Comparison of ENCODE assay signal across 8 cellular contexts in the genomic region with DNA sequence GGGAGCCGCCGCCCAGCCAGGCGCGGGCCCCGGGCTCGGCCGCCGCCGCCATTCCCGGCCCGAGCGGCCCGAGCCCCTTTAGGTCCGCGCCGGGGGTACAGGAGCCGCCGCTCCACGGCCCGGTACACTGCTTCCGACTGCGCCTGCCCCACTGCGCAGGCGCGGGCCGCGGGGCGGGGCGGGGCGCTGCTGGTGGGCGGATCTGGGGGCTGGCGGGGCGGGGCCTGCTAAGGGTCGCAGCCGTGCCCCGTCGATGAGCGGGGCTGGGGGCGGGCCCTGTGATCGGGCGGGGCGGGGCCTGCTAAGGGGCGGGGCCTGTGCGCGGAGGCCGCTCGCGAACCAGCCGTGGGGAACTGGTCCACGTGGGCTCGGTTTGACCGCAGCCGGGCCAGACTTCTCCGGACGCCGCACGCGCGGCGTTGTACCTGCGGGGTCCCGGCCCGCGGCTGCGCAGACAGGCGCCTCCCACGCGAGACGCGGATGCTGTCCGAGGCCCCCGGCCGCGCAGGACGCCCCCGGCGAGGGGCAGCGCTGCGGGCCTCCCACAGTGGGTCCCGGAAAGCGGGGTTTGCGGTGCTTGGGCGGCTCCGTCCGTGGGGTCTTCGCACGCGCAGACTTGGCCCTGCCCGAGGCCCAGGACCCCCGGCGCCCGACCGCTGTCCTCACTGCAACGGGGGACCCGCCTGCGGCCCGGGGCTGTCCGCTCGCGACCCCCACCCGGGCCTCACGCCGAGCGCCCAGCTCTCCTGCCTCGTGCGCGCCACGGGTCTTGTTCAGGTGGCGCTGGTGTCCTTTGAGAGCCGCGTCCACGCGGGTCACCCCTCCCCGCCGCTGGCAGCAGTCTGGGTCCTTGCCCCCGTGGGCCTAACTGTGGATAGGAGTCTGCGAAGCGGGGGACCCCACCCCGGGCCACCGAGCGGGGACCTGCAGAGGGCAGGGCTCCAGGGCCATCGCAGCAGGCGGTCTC. TPM values are rescaled to one million over a fixed set of nuclear protein-coding genes. Genes with fewer than 3 reads are reported as not detected.
DNase-seq lines count a peak whose midpoint lies in the region; ATAC-seq, FAIRE-seq and TF ChIP-seq lines count a peak whose summit lies in the region.

Gene DGKQ (minus strand): TSS at position 139 of the 967 bp plus-strand sequence. CDS start 87 bp downstream, at position 52.

- TF ChIP-seq POLR2A in vagina (IDR thresholded peaks at IDR 0.05) = no peak

- FAIRE-seq in D721Med (lab: Jason Lieb, UNC) = no peak

- peak; percentile 50 for ATAC-seq in GM21717 (IDR thresholded peaks at IDR 0.05; ENCODE audit: unreplicated experiment)

- intact Hi-C loops in ascending aorta (cut with DNase I) (loop anchor here (1.0 kb wide), 3 partner anchors 36 to 192 kb away; partner anchors contain the start of genes GAK and TMEM175), vagina (cut with DNase I) (no loop called here)

- H3K9me3 ChIP-seq in ascending aorta (no peaks in the 10 kb centered on the region), vagina (no peaks in the 10 kb centered on the region)

- H3K27me3 ChIP-seq in ascending aorta (no peaks in the 10 kb centered on the region), vagina (no peaks in the 10 kb centered on the region)

- TF ChIP-seq CTCF in D721Med (IDR thresholded peaks at IDR 0.05; ENCODE audit: insufficient read depth, missing control alignments) (no peak), ascending aorta (IDR thresholded peaks at IDR 0.05) (no peak), vagina (IDR thresholded peaks at IDR 0.05) (no peak)

- H3K27ac ChIP-seq in ascending aorta = no peak within 1 kb of the TSS
- H3K27ac ChIP-seq in vagina = no peak within 1 kb of the TSS

- H3K36me3 ChIP-seq in ascending aorta (no peaks in the 10 kb centered on the region), vagina (no peaks in the 10 kb centered on the region)

- DNase-seq in D721Med (ENCODE audit: insufficient read length, low spot score) (peak; percentile 97), Kasumi-1 (lab: John Stamatoyannopoulos, UW) (peak; percentile 40 to 53), T-helper 22 cell (ENCODE audit: low read depth) (peak; percentile 79), ascending aorta (ENCODE audit: low spot score in 2 of 2) (peak; percentile 45 to 92), hepatic stellate cell (ENCODE audit: low spot score) (peak; percentile 97), renal cortical epithelial cell (ENCODE audit: low read depth) (no peak), vagina (ENCODE audit: extremely low spot score in 2 of 2) (no peak)

- H3K4me3 ChIP-seq in ascending aorta (peak within 1 kb of the TSS; percentile 84 to 92), vagina (peak within 1 kb of the TSS; percentile 77 to 86)

- H3K4me1 ChIP-seq in ascending aorta (peaks cover 9 to 16% of the 10 kb centered on the region in 2 donors), vagina (peaks cover 32% of the 10 kb centered on the region)

RNA-seq across cellular contexts. Expression of gene DGKQ, which starts in this region (rescaled TPM):
- 20.1 TPM for total RNA-seq in ascending aorta
- total RNA-seq in renal cortical epithelial cell = 21.8 and 23.8 TPM in 2 replicates
- 16.2 TPM for total RNA-seq in vagina

Comparison
In these comparisons a context has a peak if more than half of its experiments do, and no peak if none do; other contexts are left out.
1. DNase-seq: peak in D721Med (single experiment), Kasumi-1 (2 of 2), T-helper 22 cell (single experiment), ascending aorta (2 of 2) and hepatic stellate cell (single experiment); none in renal cortical epithelial cell (single experiment) and vagina (0 of 2).